In genomic region chr2:148653437-148653836, GRCh38 we compare ENCODE assay signal across 10 cellular contexts. TPM values are rescaled to one million over a fixed set of nuclear protein-coding genes. Genes with fewer than 3 reads are reported as not detected.
DNase-seq lines count a peak whose midpoint lies in the region; ATAC-seq, FAIRE-seq and TF ChIP-seq lines count a peak whose summit lies in the region.
"Had no signal": no experiment of that assay in that cellular context is flagged by ENCODE, and none has a peak within 500 bp of the region (broad histone marks: within the 10 kb centered on the region; RNA-seq: fewer than 3 reads in every experiment).

No MANE protein-coding gene starts in this region.

- in situ Hi-C loops in K562 (cut with MboI) = loop anchor here (25.0 kb wide), 1 partner anchor 909 kb away; no protein-coding TSS in a partner anchor

- peaks cover 47% of the 10 kb centered on the region for H4K20me1 ChIP-seq in K562 (replicated peaks; ENCODE audit: control insufficient read depth, insufficient read depth, low read length)

- ATAC-seq in GM19438 (IDR thresholded peaks at IDR 0.05; ENCODE audit: low read depth, unreplicated experiment) (peak; percentile 94), HG03103 (IDR thresholded peaks at IDR 0.05; ENCODE audit: low read depth, unreplicated experiment) (peak; percentile 72), K562 (peak; percentile 31), pancreas (no peak)

- peaks cover 99% of the 10 kb centered on the region for H3K79me2 ChIP-seq in K562 (ENCODE audit: control insufficient read depth, insufficient read depth, low read length)

- BruUV-seq in K562 (replicated peaks; lab: Mats Ljungman, UMichigan) = no TSS peak

- H3K9me1 ChIP-seq in K562 (ENCODE audit: control insufficient read depth, insufficient read depth, low read length) = peaks cover 7% of the 10 kb centered on the region

- TF ChIP-seq CTCF in GM12865 (IDR thresholded peaks at IDR 0.05; ENCODE audit: insufficient read depth, low read depth, low read length, missing control alignments) = no peak
- no peak for TF ChIP-seq CTCF in K562 (IDR thresholded peaks at IDR 0.05 in 2 of 3, conservative IDR thresholded peaks at IDR 0.05 in 1 of 3; ENCODE audit: insufficient read depth in 2 of 3, low read depth in 1 of 3, low read length in 3 of 3)
- TF ChIP-seq CTCF in pancreas (IDR thresholded peaks at IDR 0.05) = no peak
- no peak for TF ChIP-seq CTCF in esophagus squamous epithelium (IDR thresholded peaks at IDR 0.05)

- no peak for TF ChIP-seq RAD21 in K562 (CRISPR knock-in tag; conservative IDR thresholded peaks at IDR 0.05 in 1 of 2, IDR thresholded peaks at IDR 0.05 in 1 of 2)

- CTCF ChIA-PET in K562 (lab: Yijun Ruan, JAX; ENCODE audit: low intra/inter-chr PET ratio) = no interaction called here

- H3K27me3 ChIP-seq in K562 (ENCODE audit: control insufficient read depth in 2 of 2, insufficient read depth in 2 of 2, low read length in 2 of 2) = no peaks in the 10 kb centered on the region
- H3K27me3 ChIP-seq in pancreas = no peaks in the 10 kb centered on the region
- no peaks in the 10 kb centered on the region for H3K27me3 ChIP-seq in esophagus squamous epithelium

- H3K9me3 ChIP-seq in K562 (replicated peaks; ENCODE audit: control insufficient read depth, insufficient read depth, low read depth, low read length) = no peaks in the 10 kb centered on the region
- no peaks in the 10 kb centered on the region for H3K9me3 ChIP-seq in pancreas
- H3K9me3 ChIP-seq in esophagus squamous epithelium = no peaks in the 10 kb centered on the region

- no peak overlapping the region for H2AFZ ChIP-seq in K562 (ENCODE audit: low read depth, low read length)

- no peak overlapping the region for H3K4me3 ChIP-seq in GM12865 (ENCODE audit: low read depth, low read length)
- no peak overlapping the region for H3K4me3 ChIP-seq in K562
- no peak overlapping the region for H3K4me3 ChIP-seq in pancreas
- no peak overlapping the region for H3K4me3 ChIP-seq in esophagus squamous epithelium

- DNase-seq in GM12865 (ENCODE audit: low read depth) (peak; percentile 64), K562 (ENCODE audit: extremely low read depth in 1 of 4, low spot score in 3 of 4) (peak in 2 of 4 experiments; percentile 37 to 39), NCI-H1105 treated with DMSO at 0.1 percent for 48 hours (lab: John Stamatoyannopoulos, UW) (no peak), pancreas (no peak), C1 segment of cervical spinal cord (lab: John Stamatoyannopoulos, UW) (no peak), esophagus squamous epithelium (lab: John Stamatoyannopoulos, UW) (no peak)
- DNase-seq: head of caudate nucleus, NCI-H1694 treated with DMSO at 0.1 percent for 48 hours had no signal

- no peak overlapping the region for H3K9ac ChIP-seq in K562 (ENCODE audit: insufficient read depth in 1 of 2, low read depth in 2 of 2, low read length in 2 of 2)

- TF ChIP-seq EP300 in K562 (IDR thresholded peaks at IDR 0.05; ENCODE audit: low read length) = no peak

- peaks cover 0 to 15% of the 10 kb centered on the region in 2 experiments; a peak in 3 of 5 replicates for H3K4me1 ChIP-seq in K562 (replicated peaks in 1 of 2; ENCODE audit: control insufficient read depth in 2 of 2, insufficient read depth in 2 of 2, low read length in 2 of 2)
- H3K4me1 ChIP-seq in pancreas = peaks cover 15 to 23% (median 21%) of the 10 kb centered on the region in 3 donors
- peaks cover 0 to 62% (median 7%) of the 10 kb centered on the region in 3 donors for H3K4me1 ChIP-seq in esophagus squamous epithelium

- TF ChIP-seq POLR2A in K562 (conservative IDR thresholded peaks at IDR 0.05) = no peak
- TF ChIP-seq POLR2A in esophagus squamous epithelium (IDR thresholded peaks at IDR 0.05) = no peak

- FAIRE-seq in K562 (lab: Jason Lieb, UNC) = no peak
- no peak for FAIRE-seq in pancreas (lab: Jason Lieb, UNC)

- intact Hi-C loops in K562 (cut with micrococcal nuclease) (no loop called here), pancreas (cut with DNase I) (no loop called here), esophagus squamous epithelium (cut with DNase I) (no loop called here)

- H3K36me3 ChIP-seq in K562 (ENCODE audit: control insufficient read depth, insufficient read depth, low read length) = no peaks in the 10 kb centered on the region
- H3K36me3 ChIP-seq in pancreas = no peaks in the 10 kb centered on the region
- H3K36me3 ChIP-seq in esophagus squamous epithelium = no peaks in the 10 kb centered on the region

- no peak overlapping the region for H3K27ac ChIP-seq in K562 (ENCODE audit: extremely low read depth, low read depth, low read length)
- no peak overlapping the region for H3K27ac ChIP-seq in pancreas
- no peak overlapping the region for H3K27ac ChIP-seq in esophagus squamous epithelium

- POLR2A ChIA-PET in K562 (lab: Yijun Ruan, JAX) = interaction anchor here (0.9 to 2.4 kb wide), 4 partner anchors 7 to 117 kb away, joined by 3 to 9 read pairs (median 6); no protein-coding TSS in a partner anchor

- H3K4me2 ChIP-seq in K562 (ENCODE audit: insufficient read depth, low read length) = peak overlapping the region; percentile 12; the same call in 1 of the 2 replicates

- WGBS in K562 (ENCODE audit: insufficient coverage, low coverage, missing lambda C conversion rate) = 23% methylated on average over 2 of the region's 2 CpGs
- 60 to 63% methylated on average over 2 of the region's 2 CpGs for WGBS in pancreas, 2 donors
- WGBS in esophagus squamous epithelium, 2 donors = 52 to 57% methylated on average over 2 of the region's 2 CpGs

TF ChIP-seq in K562, 482 proteins besides CTCF, POLR2A, EP300 and RAD21 (continues in another document):
- TF ChIP-seq CHD1 (IDR thresholded peaks at IDR 0.05; ENCODE audit: low read length) (no peak), SMARCB1 (IDR thresholded peaks at IDR 0.05; ENCODE audit: insufficient read length, low read depth) (no peak), ZNF143 (CRISPR knock-in tag; IDR thresholded peaks at IDR 0.05) (no peak), TOE1 (IDR thresholded peaks at IDR 0.05; ENCODE audit: borderline replicate concordance) (no peak), TOE1 (CRISPR knock-in tag; IDR thresholded peaks at IDR 0.05; ENCODE audit: borderline replicate concordance, low read depth) (no peak), SRSF9 (IDR thresholded peaks at IDR 0.05; ENCODE audit: borderline replicate concordance, low read depth, low read length) (no peak), CBFA2T3 (IDR thresholded peaks at IDR 0.05) (peak; percentile 62; the same call in 1 of the 2 replicates), PTRF (tag; IDR thresholded peaks at IDR 0.05) (no peak), FOS (IDR thresholded peaks at IDR 0.05; ENCODE audit: extremely low read depth, insufficient read length) (no peak), FOXK2 (conservative IDR thresholded peaks at IDR 0.05 in 1 of 2, IDR thresholded peaks at IDR 0.05 in 1 of 2; ENCODE audit: low read depth in 2 of 2) (peak; percentile 52 to 69; a peak in 3 of 4 replicates), POLR2H (tag; IDR thresholded peaks at IDR 0.05; ENCODE audit: low read depth) (no peak), ARID1B (IDR thresholded peaks at IDR 0.05) (0 out of 2 replicates have a peak, but pooled peaks have one; percentile 32), STAG1 (CRISPR knock-in tag; IDR thresholded peaks at IDR 0.05; ENCODE audit: borderline replicate concordance) (no peak), SREBF1 (IDR thresholded peaks at IDR 0.05; ENCODE audit: borderline replicate concordance, low read depth, low read length) (no peak), EHMT2 (IDR thresholded peaks at IDR 0.05) (0 out of 2 replicates have a peak, but pooled peaks have one; percentile 44), HNRNPUL1 (IDR thresholded peaks at IDR 0.05; ENCODE audit: low read length) (no peak), HMGXB4 (CRISPR knock-in tag; IDR thresholded peaks at IDR 0.05) (no peak), ZNF444 (CRISPR knock-in tag; IDR thresholded peaks at IDR 0.05) (peak; percentile 14; the same call in 1 of the 2 replicates), POLR2AphosphoS5 (IDR thresholded peaks at IDR 0.05; ENCODE audit: control insufficient read depth, insufficient read depth, low read depth, low read length) (0 out of 2 replicates have a peak, but pooled peaks have one; percentile 10), ZNF384 (IDR thresholded peaks at IDR 0.05; ENCODE audit: low read depth, low read length) (peak; percentile 94)

RNA-seq across cellular contexts. Expression of gene EPC2, which starts 8.9 kb away (rescaled TPM):
- 29.3 and 103 TPM in 2 replicates for total RNA-seq in K562 (2011; cell fraction: chromatin; rRNA removed; ENCODE audit: low replicate concordance)
- 17.2 and 20.8 TPM in 2 replicates for total RNA-seq in K562 (2011; cell fraction: nucleolus; rRNA removed)
- 59.7 and 110 TPM in 2 replicates for total RNA-seq in K562 (2011; cell fraction: nucleoplasm; rRNA removed)
- total RNA-seq in K562 (2014; rRNA removed) = 17.2 and 18.0 TPM in 2 replicates
- 30.1 and 37.9 TPM in 2 replicates for total RNA-seq in K562 (2014; rRNA removed; fragmentation: Illumina TruSeq; extraction: Trizol)
- 29.5 and 31.9 TPM in 2 replicates for total RNA-seq in K562 (2015; rRNA removed; fragmentation: Illumina TruSeq; extraction: Trizol)
- 24.1 and 29.5 TPM in 2 replicates for total RNA-seq in K562 (2021)
- polyA plus RNA-seq in K562 (2011; rRNA removed) = 30.7 and 35.8 TPM in 2 replicates
- polyA plus RNA-seq in K562 (2011; cell fraction: cytosol; rRNA removed) = 11.9 and 22.2 TPM in 2 replicates
- 21.3 and 27.9 TPM in 2 replicates for polyA plus RNA-seq in K562 (2011; cell fraction: nucleus; rRNA removed)
- polyA plus RNA-seq in K562 (2012) = 18.9 and 24.2 TPM in 2 replicates
- 28.0 and 29.1 TPM in 2 replicates for polyA plus RNA-seq in K562 (2014; fragmentation: Illumina TruSeq; extraction: Trizol)
- polyA plus RNA-seq in K562 (2014; fragmentation: Nextera tagmentation; extraction: Ambion mirVana) = 1 to 10 TPM; 7.0 to 7.6 TPM
- polyA plus RNA-seq in K562 (2014; rRNA removed) = 17.3 and 20.0 TPM in 2 replicates
- polyA minus RNA-seq in K562 (2011; rRNA and poly(A)+ RNA removed) = 55.8 and 58.9 TPM in 2 replicates
- polyA minus RNA-seq in K562 (2011; cell fraction: cytosol; rRNA and poly(A)+ RNA removed) = 12.3 and 15.6 TPM in 2 replicates
- 41.3 and 46.5 TPM in 2 replicates for polyA minus RNA-seq in K562 (2011; cell fraction: nucleus; rRNA and poly(A)+ RNA removed)
- 10 to 100 TPM; 10.1 to 17.7 (median 13.0) TPM for total RNA-seq in pancreas
- 1 to 10 TPM; 3.1 to 9.1 TPM for polyA plus RNA-seq in pancreas
- 10 to 100 TPM; 10.6 to 29.2 (median 15.4) TPM for total RNA-seq in esophagus squamous epithelium

Comparison
In these comparisons a context has a peak if more than half of its experiments do, and no peak if none do; other contexts are left out.
1. ATAC-seq: peak in GM19438 (single experiment), HG03103 (single experiment) and K562 (single experiment); none in pancreas (0 of 4).